Comparison of ENCODE assay signal across 8 cellular contexts in the genomic region with DNA sequence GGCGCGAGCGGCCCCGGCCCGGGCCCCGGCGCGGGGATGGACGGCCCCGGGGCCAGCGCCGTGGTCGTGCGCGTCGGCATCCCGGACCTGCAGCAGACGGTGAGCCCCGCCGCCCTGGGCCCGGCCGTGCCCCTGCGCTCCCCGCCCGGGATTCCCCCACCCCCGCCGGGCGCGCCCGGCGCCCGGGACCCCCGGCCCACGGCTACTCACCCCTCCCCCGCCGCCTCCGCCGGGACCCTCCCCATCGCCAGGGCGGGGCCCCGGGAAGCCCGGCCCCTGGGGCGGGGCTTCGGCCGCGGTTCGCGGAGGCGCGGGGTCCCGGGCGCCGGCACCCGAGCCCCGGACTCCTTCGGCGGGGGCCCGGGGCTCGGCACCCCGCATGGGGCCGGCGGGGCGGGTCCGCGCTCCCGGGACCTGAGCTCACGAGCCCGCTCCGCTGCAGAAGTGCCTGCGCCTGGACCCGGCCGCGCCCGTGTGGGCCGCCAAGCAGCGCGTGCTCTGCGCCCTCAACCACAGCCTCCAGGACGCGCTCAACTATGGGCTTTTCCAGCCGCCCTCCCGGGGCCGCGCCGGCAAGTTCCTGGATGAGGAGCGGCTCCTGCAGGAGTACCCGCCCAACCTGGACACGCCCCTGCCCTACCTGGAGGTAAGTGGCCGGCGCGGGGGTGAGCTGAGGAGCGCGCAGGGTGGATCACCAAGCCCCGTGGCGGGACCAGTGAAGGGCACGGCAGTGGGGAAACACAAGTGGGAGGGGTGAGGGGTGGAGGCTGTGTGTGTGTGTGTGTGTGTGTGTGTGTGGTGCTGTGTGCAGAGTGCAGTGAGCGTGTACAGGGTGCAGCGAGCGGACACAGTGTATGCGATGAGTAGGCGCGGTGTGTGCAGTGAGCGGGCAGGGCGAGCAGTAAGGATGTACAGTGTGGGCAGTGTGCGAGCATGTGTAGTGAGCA. TPM values are rescaled to one million over a fixed set of nuclear protein-coding genes. Genes with fewer than 3 reads are reported as not detected.
DNase-seq lines count a peak whose midpoint lies in the region; ATAC-seq lines count a peak whose summit lies in the region.

No MANE protein-coding gene starts in this region.

- 6 to 7% methylated on average over 105 of the region's 105 CpGs for WGBS in ectodermal cell, 2 experiments

- H3K27ac ChIP-seq in ectodermal cell (ENCODE audit: insufficient read depth, low read depth, low read length, poor library complexity, severe bottlenecking) (no peak overlapping the region), muscle layer of duodenum (ENCODE audit: low read length) (no peak overlapping the region)

- no peaks in the 10 kb centered on the region for H3K36me3 ChIP-seq in ectodermal cell (ENCODE audit: control insufficient read depth, insufficient read depth, low read length)
- no peaks in the 10 kb centered on the region for H3K36me3 ChIP-seq in muscle layer of duodenum (ENCODE audit: control insufficient read depth in 1 of 2, insufficient read depth in 2 of 2, low read length in 2 of 2)

- peaks cover 13% of the 10 kb centered on the region for H3K4me1 ChIP-seq in ectodermal cell (ENCODE audit: control insufficient read depth, insufficient read depth, low read length)
- H3K4me1 ChIP-seq in muscle layer of duodenum (ENCODE audit: control insufficient read depth in 1 of 2, insufficient read depth in 2 of 2, low read length in 2 of 2) = peaks cover 0 to 17% of the 10 kb centered on the region in 2 donors

- DNase-seq in stimulated activated CD4-positive, alpha-beta T cell treated with anti-CD3 and anti-CD28 coated beads, Interleukin-12 subunit alpha, Interleukin-12 subunit beta, amount 100 ng/mL, for 4 hours = peak; percentile 16
- no peak for DNase-seq in stimulated activated CD4-positive, alpha-beta T cell treated with anti-CD3 and anti-CD28 coated beads, Interleukin-1b, Interleukin-23, amount 100 ng/mL, for 48 hours
- DNase-seq in RKO (ENCODE audit: low spot score) (peak; percentile 74), inferior parietal cortex (ENCODE audit: extremely low spot score) (no peak)

- H3K9me3 ChIP-seq in ectodermal cell (ENCODE audit: control insufficient read depth, low read length) = no peaks in the 10 kb centered on the region
- H3K9me3 ChIP-seq in muscle layer of duodenum (ENCODE audit: control insufficient read depth in 1 of 2, low read length in 2 of 2) = no peaks in the 10 kb centered on the region

- no peak for ATAC-seq in HG02885 (IDR thresholded peaks at IDR 0.05; ENCODE audit: poor library complexity, unreplicated experiment)
- ATAC-seq in HG03135 (IDR thresholded peaks at IDR 0.05; ENCODE audit: unreplicated experiment) = no peak

- peak overlapping the region; percentile 54 for H3K4me3 ChIP-seq in ectodermal cell (ENCODE audit: insufficient read depth, low read depth, low read length)
- H3K4me3 ChIP-seq in muscle layer of duodenum (ENCODE audit: low read depth in 1 of 2, low read length in 2 of 2) = peak overlapping the region; percentile 19 to 56

- H3K27me3 ChIP-seq in ectodermal cell (ENCODE audit: control insufficient read depth, insufficient read depth, low read length, poor library complexity, severe bottlenecking) = peaks cover 9% of the 10 kb centered on the region
- peaks cover 24% of the 10 kb centered on the region for H3K27me3 ChIP-seq in muscle layer of duodenum (ENCODE audit: low read depth, low read length)

RNA-seq across cellular contexts. Expression of gene SHANK3, which starts 2.3 kb away (rescaled TPM):
- polyA plus RNA-seq in ectodermal cell (2013, experiment 1 of 4) = 11.8 TPM
- 12.0 TPM for polyA plus RNA-seq in ectodermal cell (2013, experiment 2 of 4)
- 11.3 TPM for polyA plus RNA-seq in ectodermal cell (2013, experiment 3 of 4)
- 11.1 TPM for polyA plus RNA-seq in ectodermal cell (2013, experiment 4 of 4)

RNA-seq across cellular contexts. Expression of gene ARSA, which starts 46.9 kb away (rescaled TPM):
- 26.2 TPM for polyA plus RNA-seq in ectodermal cell (2013, experiment 1 of 4)
- 26.0 TPM for polyA plus RNA-seq in ectodermal cell (2013, experiment 2 of 4)
- polyA plus RNA-seq in ectodermal cell (2013, experiment 3 of 4) = 20.5 TPM
- polyA plus RNA-seq in ectodermal cell (2013, experiment 4 of 4) = 26.4 TPM

Comparison
In these comparisons a context has a peak if more than half of its experiments do, and no peak if none do; other contexts are left out.
1. DNase-seq: peak in stimulated activated CD4-positive, alpha-beta T cell treated with anti-CD3 and anti-CD28 coated beads, Interleukin-12 subunit alpha, Interleukin-12 subunit beta, amount 100 ng/mL, for 4 hours (single experiment) and RKO (single experiment); none in stimulated activated CD4-positive, alpha-beta T cell treated with anti-CD3 and anti-CD28 coated beads, Interleukin-1b, Interleukin-23, amount 100 ng/mL, for 48 hours (single experiment) and inferior parietal cortex (single experiment).